1 cellular context compared by ENCODE assay signal in genomic region chr17:67390646-67391480, GRCh38.
TF ChIP-seq lines count a peak whose summit lies in the region.

No MANE protein-coding gene starts in this region.

TF ChIP-seq in HepG2, 621 proteins besides CTCF, POLR2A, EP300 and RAD21 (continued from another document and continues in another):
- TF ChIP-seq, protein P1, sequence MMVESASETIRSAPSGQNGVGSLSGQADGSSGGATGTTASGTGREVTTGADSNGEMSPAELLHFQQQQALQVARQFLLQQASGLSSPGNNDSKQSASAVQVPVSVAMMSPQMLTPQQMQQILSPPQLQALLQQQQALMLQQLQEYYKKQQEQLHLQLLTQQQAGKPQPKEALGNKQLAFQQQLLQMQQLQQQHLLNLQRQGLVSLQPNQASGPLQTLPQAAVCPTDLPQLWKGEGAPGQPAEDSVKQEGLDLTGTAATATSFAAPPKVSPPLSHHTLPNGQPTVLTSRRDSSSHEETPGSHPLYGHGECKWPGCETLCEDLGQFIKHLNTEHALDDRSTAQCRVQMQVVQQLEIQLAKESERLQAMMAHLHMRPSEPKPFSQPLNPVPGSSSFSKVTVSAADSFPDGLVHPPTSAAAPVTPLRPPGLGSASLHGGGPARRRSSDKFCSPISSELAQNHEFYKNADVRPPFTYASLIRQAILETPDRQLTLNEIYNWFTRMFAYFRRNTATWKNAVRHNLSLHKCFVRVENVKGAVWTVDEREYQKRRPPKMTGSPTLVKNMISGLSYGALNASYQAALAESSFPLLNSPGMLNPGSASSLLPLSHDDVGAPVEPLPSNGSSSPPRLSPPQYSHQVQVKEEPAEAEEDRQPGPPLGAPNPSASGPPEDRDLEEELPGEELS (CRISPR knock-in tag; IDR thresholded peaks at IDR 0.05), result no peak
- TF ChIP-seq LCORL (IDR thresholded peaks at IDR 0.05) (peak; percentile 14; the same call in 1 of the 2 replicates), LCORL (CRISPR knock-in tag; IDR thresholded peaks at IDR 0.05) (no peak), TGIF2 (CRISPR knock-in tag; IDR thresholded peaks at IDR 0.05) (no peak), HES4 (CRISPR knock-in tag; IDR thresholded peaks at IDR 0.05; ENCODE audit: borderline replicate concordance) (no peak), ZBTB34 (CRISPR knock-in tag; IDR thresholded peaks at IDR 0.05) (0 out of 2 replicates have a peak, but pooled peaks have one; percentile 26), THRA (CRISPR knock-in tag; IDR thresholded peaks at IDR 0.05; ENCODE audit: borderline replicate concordance) (no peak; the same call in 1 of the 2 replicates), NR2F1 (CRISPR knock-in tag; IDR thresholded peaks at IDR 0.05) (no peak), HOXA3 (CRISPR knock-in tag; IDR thresholded peaks at IDR 0.05) (peak; percentile 29; the same call in 1 of the 2 replicates), CCAR2 (optimal IDR thresholded peaks at IDR 0.05; ENCODE audit: low read depth, low read length) (no peak), KDM6A (CRISPR knock-in tag; IDR thresholded peaks at IDR 0.05; ENCODE audit: low read depth) (no peak), ZNF354B (CRISPR knock-in tag; IDR thresholded peaks at IDR 0.05) (no peak), HNF4A (CRISPR knock-in tag; IDR thresholded peaks at IDR 0.05) (0 out of 2 replicates have a peak, but pooled peaks have one; percentile 30), ZNF770 (CRISPR knock-in tag; IDR thresholded peaks at IDR 0.05) (no peak), KDM5B (CRISPR knock-in tag; IDR thresholded peaks at IDR 0.05; ENCODE audit: borderline replicate concordance) (no peak), SMAD9 (CRISPR knock-in tag; IDR thresholded peaks at IDR 0.05) (no peak), ZNF577 (CRISPR knock-in tag; IDR thresholded peaks at IDR 0.05; ENCODE audit: borderline replicate concordance, low read depth) (no peak), DBP (CRISPR knock-in tag; IDR thresholded peaks at IDR 0.05; ENCODE audit: not compliant biosample characterization) (no peak), ARID2 (CRISPR knock-in tag; IDR thresholded peaks at IDR 0.05; ENCODE audit: borderline replicate concordance) (no peak), ATM (IDR thresholded peaks at IDR 0.05; ENCODE audit: borderline replicate concordance) (no peak; the same call in 1 of the 2 replicates), PAXIP1 (CRISPR knock-in tag; conservative IDR thresholded peaks at IDR 0.05) (peak; percentile 62)
- TF ChIP-seq, protein P2, sequence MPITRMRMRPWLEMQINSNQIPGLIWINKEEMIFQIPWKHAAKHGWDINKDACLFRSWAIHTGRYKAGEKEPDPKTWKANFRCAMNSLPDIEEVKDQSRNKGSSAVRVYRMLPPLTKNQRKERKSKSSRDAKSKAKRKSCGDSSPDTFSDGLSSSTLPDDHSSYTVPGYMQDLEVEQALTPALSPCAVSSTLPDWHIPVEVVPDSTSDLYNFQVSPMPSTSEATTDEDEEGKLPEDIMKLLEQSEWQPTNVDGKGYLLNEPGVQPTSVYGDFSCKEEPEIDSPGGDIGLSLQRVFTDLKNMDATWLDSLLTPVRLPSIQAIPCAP (CRISPR knock-in tag; IDR thresholded peaks at IDR 0.05; ENCODE audit: low read depth), result no peak
- TF ChIP-seq, protein P3, sequence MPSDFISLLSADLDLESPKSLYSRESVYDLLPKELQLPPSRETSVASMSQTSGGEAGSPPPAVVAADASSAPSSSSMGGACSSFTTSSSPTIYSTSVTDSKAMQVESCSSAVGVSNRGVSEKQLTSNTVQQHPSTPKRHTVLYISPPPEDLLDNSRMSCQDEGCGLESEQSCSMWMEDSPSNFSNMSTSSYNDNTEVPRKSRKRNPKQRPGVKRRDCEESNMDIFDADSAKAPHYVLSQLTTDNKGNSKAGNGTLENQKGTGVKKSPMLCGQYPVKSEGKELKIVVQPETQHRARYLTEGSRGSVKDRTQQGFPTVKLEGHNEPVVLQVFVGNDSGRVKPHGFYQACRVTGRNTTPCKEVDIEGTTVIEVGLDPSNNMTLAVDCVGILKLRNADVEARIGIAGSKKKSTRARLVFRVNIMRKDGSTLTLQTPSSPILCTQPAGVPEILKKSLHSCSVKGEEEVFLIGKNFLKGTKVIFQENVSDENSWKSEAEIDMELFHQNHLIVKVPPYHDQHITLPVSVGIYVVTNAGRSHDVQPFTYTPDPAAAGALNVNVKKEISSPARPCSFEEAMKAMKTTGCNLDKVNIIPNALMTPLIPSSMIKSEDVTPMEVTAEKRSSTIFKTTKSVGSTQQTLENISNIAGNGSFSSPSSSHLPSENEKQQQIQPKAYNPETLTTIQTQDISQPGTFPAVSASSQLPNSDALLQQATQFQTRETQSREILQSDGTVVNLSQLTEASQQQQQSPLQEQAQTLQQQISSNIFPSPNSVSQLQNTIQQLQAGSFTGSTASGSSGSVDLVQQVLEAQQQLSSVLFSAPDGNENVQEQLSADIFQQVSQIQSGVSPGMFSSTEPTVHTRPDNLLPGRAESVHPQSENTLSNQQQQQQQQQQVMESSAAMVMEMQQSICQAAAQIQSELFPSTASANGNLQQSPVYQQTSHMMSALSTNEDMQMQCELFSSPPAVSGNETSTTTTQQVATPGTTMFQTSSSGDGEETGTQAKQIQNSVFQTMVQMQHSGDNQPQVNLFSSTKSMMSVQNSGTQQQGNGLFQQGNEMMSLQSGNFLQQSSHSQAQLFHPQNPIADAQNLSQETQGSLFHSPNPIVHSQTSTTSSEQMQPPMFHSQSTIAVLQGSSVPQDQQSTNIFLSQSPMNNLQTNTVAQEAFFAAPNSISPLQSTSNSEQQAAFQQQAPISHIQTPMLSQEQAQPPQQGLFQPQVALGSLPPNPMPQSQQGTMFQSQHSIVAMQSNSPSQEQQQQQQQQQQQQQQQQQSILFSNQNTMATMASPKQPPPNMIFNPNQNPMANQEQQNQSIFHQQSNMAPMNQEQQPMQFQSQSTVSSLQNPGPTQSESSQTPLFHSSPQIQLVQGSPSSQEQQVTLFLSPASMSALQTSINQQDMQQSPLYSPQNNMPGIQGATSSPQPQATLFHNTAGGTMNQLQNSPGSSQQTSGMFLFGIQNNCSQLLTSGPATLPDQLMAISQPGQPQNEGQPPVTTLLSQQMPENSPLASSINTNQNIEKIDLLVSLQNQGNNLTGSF (CRISPR knock-in tag; IDR thresholded peaks at IDR 0.05), result no peak
- TF ChIP-seq, protein P4, sequence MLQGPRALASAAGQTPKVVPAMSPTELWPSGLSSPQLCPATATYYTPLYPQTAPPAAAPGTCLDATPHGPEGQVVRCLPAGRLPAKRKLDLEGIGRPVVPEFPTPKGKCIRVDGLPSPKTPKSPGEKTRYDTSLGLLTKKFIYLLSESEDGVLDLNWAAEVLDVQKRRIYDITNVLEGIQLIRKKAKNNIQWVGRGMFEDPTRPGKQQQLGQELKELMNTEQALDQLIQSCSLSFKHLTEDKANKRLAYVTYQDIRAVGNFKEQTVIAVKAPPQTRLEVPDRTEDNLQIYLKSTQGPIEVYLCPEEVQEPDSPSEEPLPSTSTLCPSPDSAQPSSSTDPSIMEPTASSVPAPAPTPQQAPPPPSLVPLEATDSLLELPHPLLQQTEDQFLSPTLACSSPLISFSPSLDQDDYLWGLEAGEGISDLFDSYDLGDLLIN (CRISPR knock-in tag; IDR thresholded peaks at IDR 0.05; ENCODE audit: borderline replicate concordance), result no peak
- TF ChIP-seq, protein P5, sequence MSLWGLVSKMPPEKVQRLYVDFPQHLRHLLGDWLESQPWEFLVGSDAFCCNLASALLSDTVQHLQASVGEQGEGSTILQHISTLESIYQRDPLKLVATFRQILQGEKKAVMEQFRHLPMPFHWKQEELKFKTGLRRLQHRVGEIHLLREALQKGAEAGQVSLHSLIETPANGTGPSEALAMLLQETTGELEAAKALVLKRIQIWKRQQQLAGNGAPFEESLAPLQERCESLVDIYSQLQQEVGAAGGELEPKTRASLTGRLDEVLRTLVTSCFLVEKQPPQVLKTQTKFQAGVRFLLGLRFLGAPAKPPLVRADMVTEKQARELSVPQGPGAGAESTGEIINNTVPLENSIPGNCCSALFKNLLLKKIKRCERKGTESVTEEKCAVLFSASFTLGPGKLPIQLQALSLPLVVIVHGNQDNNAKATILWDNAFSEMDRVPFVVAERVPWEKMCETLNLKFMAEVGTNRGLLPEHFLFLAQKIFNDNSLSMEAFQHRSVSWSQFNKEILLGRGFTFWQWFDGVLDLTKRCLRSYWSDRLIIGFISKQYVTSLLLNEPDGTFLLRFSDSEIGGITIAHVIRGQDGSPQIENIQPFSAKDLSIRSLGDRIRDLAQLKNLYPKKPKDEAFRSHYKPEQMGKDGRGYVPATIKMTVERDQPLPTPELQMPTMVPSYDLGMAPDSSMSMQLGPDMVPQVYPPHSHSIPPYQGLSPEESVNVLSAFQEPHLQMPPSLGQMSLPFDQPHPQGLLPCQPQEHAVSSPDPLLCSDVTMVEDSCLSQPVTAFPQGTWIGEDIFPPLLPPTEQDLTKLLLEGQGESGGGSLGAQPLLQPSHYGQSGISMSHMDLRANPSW (CRISPR knock-in tag; IDR thresholded peaks at IDR 0.05; ENCODE audit: borderline replicate concordance), result no peak
- TF ChIP-seq, protein P6, sequence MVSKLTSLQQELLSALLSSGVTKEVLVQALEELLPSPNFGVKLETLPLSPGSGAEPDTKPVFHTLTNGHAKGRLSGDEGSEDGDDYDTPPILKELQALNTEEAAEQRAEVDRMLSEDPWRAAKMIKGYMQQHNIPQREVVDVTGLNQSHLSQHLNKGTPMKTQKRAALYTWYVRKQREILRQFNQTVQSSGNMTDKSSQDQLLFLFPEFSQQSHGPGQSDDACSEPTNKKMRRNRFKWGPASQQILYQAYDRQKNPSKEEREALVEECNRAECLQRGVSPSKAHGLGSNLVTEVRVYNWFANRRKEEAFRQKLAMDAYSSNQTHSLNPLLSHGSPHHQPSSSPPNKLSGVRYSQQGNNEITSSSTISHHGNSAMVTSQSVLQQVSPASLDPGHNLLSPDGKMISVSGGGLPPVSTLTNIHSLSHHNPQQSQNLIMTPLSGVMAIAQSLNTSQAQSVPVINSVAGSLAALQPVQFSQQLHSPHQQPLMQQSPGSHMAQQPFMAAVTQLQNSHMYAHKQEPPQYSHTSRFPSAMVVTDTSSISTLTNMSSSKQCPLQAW (CRISPR knock-in tag; IDR thresholded peaks at IDR 0.05), result peak; percentile 37; the same call in 1 of the 2 replicates
